Comparison of ENCODE assay signal across 24 cellular contexts in genomic region chr14:89024691-89025090, GRCh38.
"Had no signal": no experiment of that assay in that cellular context is flagged by ENCODE, and none has a peak within 500 bp of the region (broad histone marks: within the 10 kb centered on the region; RNA-seq: fewer than 3 reads in every experiment).

No MANE protein-coding gene starts in this region.

- H3K4me3 ChIP-seq: cardiac muscle cell, K562 had no signal

- ATAC-seq: activated T-cell treated with anti-CD3 and anti-CD28 coated beads, Interleukin-2, amount 50 U/mL, for 4 hours; K562; PC-3 had no signal

- DNase-seq: activated CD4-positive, alpha-beta memory T cell treated with anti-CD3 and anti-CD28 coated beads for 36 hours; activated CD4-positive, alpha-beta T cell treated with anti-CD3 and anti-CD28 coated beads, Interleukin-2, amount 10 ng/mL, durations not matched to agents 7 days and 5 days; activated CD4-positive, CD25-positive, alpha-beta regulatory T cell; activated CD8-positive, alpha-beta memory T cell treated with anti-CD3 and anti-CD28 coated beads for 24 hours; activated gamma-delta T cell; activated naive CD4-positive, alpha-beta T cell treated with anti-CD3 and anti-CD28 coated beads for 36 hours; activated T-cell treated with anti-CD3 and anti-CD28 coated beads, Interleukin-2, amount 50 U/mL, for 4 hours; NCI-H1105 treated with DMSO at 0.1 percent for 48 hours; NCI-H146; NCI-H187 treated with DMSO at 0.1 percent for 48 hours; NCI-H2081 treated with DMSO at 0.1 percent for 48 hours; NCI-H2171 treated with DMSO at 0.1 percent for 48 hours; NCI-H226; NCI-H510A; NCI-H69; NK-92 treated with Interleukin-12 subunit alpha and Interleukin-12 subunit beta, amount 100 ng/mL, for 24 hours; PC-3; SIG-M5; T-helper 1 cell had no signal

- H3K36me3 ChIP-seq: cardiac muscle cell had no signal

- H3K27ac ChIP-seq: cardiac muscle cell, VCaP had no signal

- FAIRE-seq: astrocyte, K562, RCC 7860 had no signal
